ENCODE assay signal across 9 cellular contexts in genomic region chr12:93167841-93168492, GRCh38.
DNase-seq lines count a peak whose midpoint lies in the region; ATAC-seq and TF ChIP-seq lines count a peak whose summit lies in the region.
"Had no signal": no experiment of that assay in that cellular context is flagged by ENCODE, and none has a peak within 500 bp of the region (broad histone marks: within the 10 kb centered on the region; RNA-seq: fewer than 3 reads in every experiment).

No MANE protein-coding gene starts in this region.

- peaks cover 7% of the 10 kb centered on the region; the same call in 1 of the 2 replicates for H3K27me3 ChIP-seq in H7 (ENCODE audit: control insufficient read depth, insufficient read depth, low read length)
- no peaks in the 10 kb centered on the region for H3K27me3 ChIP-seq in duodenal mucosa (ENCODE audit: control insufficient read depth in 1 of 2, insufficient read depth in 2 of 2, low read length in 2 of 2)
- H3K27me3 ChIP-seq in mucosa of rectum (ENCODE audit: control insufficient read depth in 2 of 2, insufficient read depth in 2 of 2, low read length in 2 of 2), result no peaks in the 10 kb centered on the region
- H3K27me3 ChIP-seq in SK-N-SH (ENCODE audit: insufficient read depth), result no peaks in the 10 kb centered on the region

- H3K4me3 ChIP-seq in H7 (ENCODE audit: insufficient read depth, low read depth, low read length) (no peak overlapping the region), duodenal mucosa (ENCODE audit: low read depth in 1 of 2, low read length in 2 of 2) (peak overlapping the region; percentile 68 to 69), mucosa of rectum (ENCODE audit: low read length in 2 of 2) (peak overlapping the region; percentile 64 to 77), urinary bladder (ENCODE audit: low read depth, low read length) (peak overlapping the region; percentile 48), SK-N-SH (ENCODE audit: low read depth in 2 of 2, low read length in 1 of 2) (no peak overlapping the region; a peak in 1 of 4 replicates)

- H2AFZ ChIP-seq in SK-N-SH (ENCODE audit: low read depth), result no peak overlapping the region

- no peak for TF ChIP-seq CTCF in SK-N-SH (IDR thresholded peaks at IDR 0.05)

- H3K36me3 ChIP-seq in H7 (replicated peaks; ENCODE audit: control insufficient read depth, insufficient read depth, low read length) (no peaks in the 10 kb centered on the region), duodenal mucosa (ENCODE audit: control insufficient read depth in 1 of 2, insufficient read depth in 2 of 2, low read length in 2 of 2) (no peaks in the 10 kb centered on the region), mucosa of rectum (ENCODE audit: control insufficient read depth in 2 of 2, insufficient read depth in 2 of 2, low read length in 2 of 2) (no peaks in the 10 kb centered on the region), urinary bladder (ENCODE audit: insufficient read depth) (no peaks in the 10 kb centered on the region), SK-N-SH (replicated peaks in 1 of 2; ENCODE audit: control insufficient read depth in 1 of 2, insufficient read depth in 2 of 2, low read length in 1 of 2) (no peaks in the 10 kb centered on the region)

- no peaks in the 10 kb centered on the region for H3K79me2 ChIP-seq in SK-N-SH (ENCODE audit: insufficient read depth)

- H4K20me1 ChIP-seq in SK-N-SH (ENCODE audit: insufficient read depth), result no peaks in the 10 kb centered on the region

- CTCF ChIA-PET in SK-N-SH (lab: Yijun Ruan, JAX), result interaction anchor here (0.8 kb wide), 1 partner anchor 935 kb away, joined by 3 read pairs; no protein-coding TSS in a partner anchor

- H3K9ac ChIP-seq in duodenal mucosa (ENCODE audit: low read depth in 1 of 2, low read length in 2 of 2) (peak overlapping the region; percentile 35 to 55), mucosa of rectum (ENCODE audit: low read depth in 1 of 2, low read length in 2 of 2) (peak overlapping the region; percentile 66 to 68), SK-N-SH (no peak overlapping the region)

- peaks cover 6% of the 10 kb centered on the region for H3F3A ChIP-seq in SK-N-SH (replicated peaks; ENCODE audit: insufficient read depth)

- no peaks in the 10 kb centered on the region for H3K9me3 ChIP-seq in duodenal mucosa (ENCODE audit: control insufficient read depth in 1 of 2, low read length in 2 of 2)
- no peaks in the 10 kb centered on the region for H3K9me3 ChIP-seq in mucosa of rectum (ENCODE audit: control insufficient read depth in 2 of 2, low read length in 2 of 2)
- no peaks in the 10 kb centered on the region for H3K9me3 ChIP-seq in SK-N-SH

- TF ChIP-seq EP300 in SK-N-SH (IDR thresholded peaks at IDR 0.05; ENCODE audit: borderline replicate concordance in 1 of 2, low read depth in 1 of 2, low read length in 1 of 2), result no peak

- POLR2A ChIA-PET in SK-N-SH (lab: Yijun Ruan, JAX), result no interaction called here

- DNase-seq in H7, result peak; percentile 25
- peak; percentile 9 for DNase-seq in NCI-H524 treated with DMSO at 0.1 percent for 48 hours (lab: John Stamatoyannopoulos, UW)
- DNase-seq in SK-N-SH, result no peak
- DNase-seq in HuH-7.5 (ENCODE audit: low spot score), result no peak
- DNase-seq: activated naive CD8-positive, alpha-beta T cell treated with anti-CD3 and anti-CD28 coated beads, Interleukin-2, amount 10 ng/mL, durations not matched to agents 7 days and 5 days had no signal

- peaks cover 20 to 21% of the 10 kb centered on the region in 2 donors for H3K4me1 ChIP-seq in duodenal mucosa (ENCODE audit: control insufficient read depth in 1 of 2, insufficient read depth in 2 of 2, low read length in 2 of 2)
- H3K4me1 ChIP-seq in mucosa of rectum (ENCODE audit: control insufficient read depth in 2 of 2, insufficient read depth in 2 of 2, low read length in 2 of 2), result peaks cover 23 to 41% of the 10 kb centered on the region in 2 donors
- H3K4me1 ChIP-seq in urinary bladder (ENCODE audit: insufficient read depth), result no peaks in the 10 kb centered on the region
- H3K4me1 ChIP-seq in SK-N-SH (ENCODE audit: control insufficient read depth in 1 of 2, insufficient read depth in 2 of 2, low read depth in 1 of 2, low read length in 1 of 2), result peaks cover 4 to 8% of the 10 kb centered on the region in 2 experiments; a peak in 2 of 4 replicates

- H3K4me2 ChIP-seq in SK-N-SH, result no peak overlapping the region

- no peak for TF ChIP-seq RAD21 in SK-N-SH (IDR thresholded peaks at IDR 0.05; ENCODE audit: low read length)

- H3K27ac ChIP-seq in duodenal mucosa (ENCODE audit: low read depth, low read length) (no peak overlapping the region), mucosa of rectum (ENCODE audit: low read depth in 2 of 2, low read length in 2 of 2) (peak overlapping the region; percentile 84), urinary bladder (ENCODE audit: low read depth) (no peak overlapping the region), SK-N-SH (ENCODE audit: low read depth in 2 of 2, low read length in 1 of 2) (no peak overlapping the region)

- H3K9me2 ChIP-seq in SK-N-SH, result no peaks in the 10 kb centered on the region

- ATAC-seq in GM18511 (IDR thresholded peaks at IDR 0.05; ENCODE audit: unreplicated experiment), result peak; percentile 68

- 13% methylated on average over 16 of the region's 16 CpGs for WGBS in urinary bladder
- WGBS in SK-N-SH (ENCODE audit: low lambda C conversion rate), result 81% methylated on average over 16 of the region's 16 CpGs

TF ChIP-seq in SK-N-SH, 30 proteins besides CTCF, POLR2A, EP300 and RAD21:
- TF ChIP-seq RFX5 (IDR thresholded peaks at IDR 0.05; ENCODE audit: low read length) (no peak), MAX (IDR thresholded peaks at IDR 0.05; ENCODE audit: low read depth) (no peak), MEF2A (IDR thresholded peaks at IDR 0.05; ENCODE audit: borderline replicate concordance, low read depth) (no peak), RXRA (IDR thresholded peaks at IDR 0.05; ENCODE audit: borderline replicate concordance, low read depth) (no peak)

Comparison
In these comparisons a context has a peak if more than half of its experiments do, and no peak if none do; other contexts are left out.
1. DNase-seq: peak in H7 (single experiment) and NCI-H524 treated with DMSO at 0.1 percent for 48 hours (single experiment); none in SK-N-SH (single experiment) and HuH-7.5 (single experiment).
2. H3K4me3 ChIP-seq: peak in duodenal mucosa (2 of 2), mucosa of rectum (2 of 2) and urinary bladder (single experiment); none in H7 (single experiment) and SK-N-SH (0 of 2).
3. H3K27ac ChIP-seq: peak in mucosa of rectum (2 of 2); none in duodenal mucosa (single experiment), urinary bladder (single experiment) and SK-N-SH (0 of 2).